10 cellular contexts compared by ENCODE assay signal in genomic region chrX:49183701-49184281, GRCh38. TPM values are rescaled to one million over a fixed set of nuclear protein-coding genes. Genes with fewer than 3 reads are reported as not detected.
DNase-seq lines count a peak whose midpoint lies in the region; ATAC-seq and TF ChIP-seq lines count a peak whose summit lies in the region.
"Had no signal": no experiment of that assay in that cellular context is flagged by ENCODE, and none has a peak within 500 bp of the region (broad histone marks: within the 10 kb centered on the region; RNA-seq: fewer than 3 reads in every experiment).

No MANE protein-coding gene starts in this region.

- no peaks in the 10 kb centered on the region for H3K36me3 ChIP-seq in smooth muscle cell (ENCODE audit: low read depth)

- peak overlapping the region; percentile 34 for H3K4me3 ChIP-seq in fibroblast of villous mesenchyme (ENCODE audit: low read depth, low read length)
- no peak overlapping the region for H3K4me3 ChIP-seq in smooth muscle cell

- H3K4me1 ChIP-seq in smooth muscle cell (ENCODE audit: low read depth) = no peaks in the 10 kb centered on the region

- no peak overlapping the region for H3K27ac ChIP-seq in smooth muscle cell (ENCODE audit: low read depth)

- no peak overlapping the region for H3K27ac Mint-ChIP-seq in T-helper 17 cell

- no peaks in the 10 kb centered on the region for H3F3A ChIP-seq in smooth muscle cell (ENCODE audit: low read depth)

- no peak overlapping the region for H3K9ac ChIP-seq in smooth muscle cell (ENCODE audit: low read depth)

- H3K4me2 ChIP-seq in smooth muscle cell = peak overlapping the region; percentile 31

- ATAC-seq in T-helper 17 cell (no peak), HG02885 (IDR thresholded peaks at IDR 0.05; ENCODE audit: poor library complexity, unreplicated experiment) (no peak)

- WGBS in smooth muscle cell (ENCODE audit: low lambda C conversion rate) = 85% methylated on average over 15 of the region's 18 CpGs

- H3K27me3 Mint-ChIP-seq in T-helper 17 cell = no peaks in the 10 kb centered on the region

- no peaks in the 10 kb centered on the region for H3K9me3 ChIP-seq in T-helper 17 cell (ENCODE audit: control insufficient read depth, low read length, poor library complexity, severe bottlenecking)
- no peaks in the 10 kb centered on the region for H3K9me3 ChIP-seq in smooth muscle cell (replicated peaks; ENCODE audit: low read depth)
- H3K9me3 ChIP-seq: left lung had no signal

- no peaks in the 10 kb centered on the region for H3K27me3 ChIP-seq in smooth muscle cell (ENCODE audit: low read depth)
- H3K27me3 ChIP-seq: left lung had no signal

- no peaks in the 10 kb centered on the region for H3K79me2 ChIP-seq in smooth muscle cell (ENCODE audit: low read depth)

- TF ChIP-seq CTCF in fibroblast of villous mesenchyme (IDR thresholded peaks at IDR 0.05; ENCODE audit: insufficient read depth, low read depth, low read length) (no peak), smooth muscle cell (IDR thresholded peaks at IDR 0.05; ENCODE audit: borderline replicate concordance, insufficient read depth, poor library complexity, severe bottlenecking) (no peak)

- peaks cover 9% of the 10 kb centered on the region for H3K36me3 Mint-ChIP-seq in T-helper 17 cell (ENCODE audit: low read depth)

- H4K20me1 ChIP-seq in smooth muscle cell (ENCODE audit: low read depth) = peaks cover 7% of the 10 kb centered on the region

- DNase-seq in NCI-H345 (lab: John Stamatoyannopoulos, UW) (peak; percentile 53), NCI-H345 treated with DMSO at 0.1 percent for 48 hours (lab: John Stamatoyannopoulos, UW; ENCODE audit: unreplicated experiment) (no peak), T-helper 17 cell (no peak), fibroblast of villous mesenchyme (ENCODE audit: low read depth) (no peak), smooth muscle cell (lab: John Stamatoyannopoulos, UW; ENCODE audit: unreplicated experiment) (no peak), NCI-H128 (lab: John Stamatoyannopoulos, UW; ENCODE audit: unreplicated experiment) (no peak), occipital lobe (lab: John Stamatoyannopoulos, UW) (no peak)
- DNase-seq: activated CD4-positive, CD25-positive, alpha-beta regulatory T cell treated with anti-CD3 and anti-CD28 coated beads, Interleukin-2, amount 50 U/mL, for 72 hours had no signal

- peak overlapping the region; percentile 58 for H3K4me3 Mint-ChIP-seq in T-helper 17 cell

- peaks cover 25% of the 10 kb centered on the region for H3K4me1 Mint-ChIP-seq in T-helper 17 cell

- no peak overlapping the region for H2AFZ ChIP-seq in smooth muscle cell (ENCODE audit: low read depth)

RNA-seq across cellular contexts. Expression of gene PRICKLE3, which starts 2.4 kb away (rescaled TPM):
- 1 to 10 TPM; 4.8 to 7.5 TPM for total RNA-seq in T-helper 17 cell
- 5.2 TPM in 2 replicates for total RNA-seq in fibroblast of villous mesenchyme
- 3.5 and 11.3 TPM in 2 replicates for total RNA-seq in smooth muscle cell
- polyA plus RNA-seq in smooth muscle cell = 11.5 and 14.5 TPM in 2 replicates
- 0.47 TPM for total RNA-seq in occipital lobe

RNA-seq across cellular contexts. Expression of gene PLP2, which starts 12.1 kb away (rescaled TPM):
- total RNA-seq in T-helper 17 cell (100 to 1,000 TPM; 180 to 203 TPM), fibroblast of villous mesenchyme (19.0 and 29.6 TPM in 2 replicates), smooth muscle cell (114 and 190 TPM in 2 replicates), occipital lobe (0.62 TPM)
- 237 and 295 TPM in 2 replicates for polyA plus RNA-seq in smooth muscle cell

RNA-seq across cellular contexts. Expression of gene SYP, which starts 16.2 kb away (rescaled TPM):
- total RNA-seq in T-helper 17 cell = under 1 TPM; 0.30 to 0.60 TPM
- under 0.01 TPM in 1 of 2 replicates, not detected in the other for total RNA-seq in fibroblast of villous mesenchyme
- total RNA-seq in smooth muscle cell = not detected in 2 replicates
- 0.28 TPM in 1 of 2 replicates, not detected in the other for polyA plus RNA-seq in smooth muscle cell
- total RNA-seq in occipital lobe = 158 TPM

RNA-seq across cellular contexts. Expression of gene MAGIX, which starts 21.2 kb away (rescaled TPM):
- total RNA-seq in T-helper 17 cell (1 to 10 TPM; 1.0 to 1.1 TPM), fibroblast of villous mesenchyme (1.9 and 2.2 TPM in 2 replicates), smooth muscle cell (0.45 and 1.3 TPM in 2 replicates), occipital lobe (3.4 TPM)
- 3.8 and 6.9 TPM in 2 replicates for polyA plus RNA-seq in smooth muscle cell

RNA-seq across cellular contexts. Expression of gene CACNA1F, which starts 49.3 kb away (rescaled TPM):
- under 1 TPM; 0.47 to 0.67 TPM for total RNA-seq in T-helper 17 cell
- not detected in 2 replicates for total RNA-seq in fibroblast of villous mesenchyme
- total RNA-seq in smooth muscle cell = 0.09 TPM in 1 of 2 replicates, not detected in the other
- polyA plus RNA-seq in smooth muscle cell = 0.20 and 0.34 TPM in 2 replicates
- total RNA-seq in occipital lobe = not detected

Comparison
In these comparisons a context has a peak if more than half of its experiments do, and no peak if none do; other contexts are left out.
1. RNA of gene PLP2, which starts 12.1 kb away (total RNA-seq): 180 to 203 TPM in T-helper 17 cell, 114 to 190 TPM in smooth muscle cell and 19.0 to 29.6 TPM in fibroblast of villous mesenchyme; 0.62 TPM in occipital lobe (single experiment); every median in the first group is over 10 times any median in the second.
2. RNA of gene SYP, which starts 16.2 kb away (total RNA-seq): 158 TPM in occipital lobe (single experiment); 0.30 to 0.60 TPM in T-helper 17 cell, under 0.01 TPM in fibroblast of villous mesenchyme and not detected in smooth muscle cell; every median in the first group is over 10 times any median in the second.